Comparison of ENCODE assay signal across 31 cellular contexts in genomic region chr18:31792580-31792911, GRCh38. TPM values are rescaled to one million over a fixed set of nuclear protein-coding genes. Genes with fewer than 3 reads are reported as not detected.
"Had no signal": no experiment of that assay in that cellular context is flagged by ENCODE, and none has a peak within 500 bp of the region (broad histone marks: within the 10 kb centered on the region; RNA-seq: fewer than 3 reads in every experiment).

No MANE protein-coding gene starts in this region.

- H3K4me3 Mint-ChIP-seq: activated CD4-positive, alpha-beta memory T cell treated with anti-CD3 and anti-CD28 coated beads, Interleukin-2, amount 10 ng/mL, durations not matched to agents 7 days and 5 days; activated CD4-positive, alpha-beta T cell treated with anti-CD3 and anti-CD28 coated beads, Interleukin-2, amount 10 ng/mL, durations not matched to agents 24 days and 14 days; activated naive CD4-positive, alpha-beta T cell treated with anti-CD3 and anti-CD28 coated beads, Interleukin-2, amount 10 ng/mL, durations not matched to agents 7 days and 5 days; activated naive CD8-positive, alpha-beta T cell treated with anti-CD3 and anti-CD28 coated beads, Interleukin-2, amount 10 ng/mL, durations not matched to agents 7 days and 5 days; activated T-cell treated with anti-CD3 and anti-CD28 coated beads, Interleukin-2, amount 50 U/mL, for 24 hours; brain; effector memory CD8-positive, alpha-beta T cell; mesothelial cell of epicardium; naive thymus-derived CD4-positive, alpha-beta T cell; stimulated activated naive CD8-positive, alpha-beta T cell treated with anti-CD3 and anti-CD28 coated beads, Interleukin-15, Interleukin-2, amounts not matched to agents 100 ng/mL and 50 ng/mL, for 24 hours; type B pancreatic cell had no signal

- DNase-seq: activated CD4-positive, alpha-beta memory T cell treated with anti-CD3 and anti-CD28 coated beads, Interleukin-2, amount 10 ng/mL, durations not matched to agents 7 days and 5 days; activated CD4-positive, alpha-beta T cell treated with anti-CD3 and anti-CD28 coated beads, Interleukin-2, amount 10 ng/mL, durations not matched to agents 24 days and 14 days; activated CD8-positive, alpha-beta memory T cell treated with anti-CD3 and anti-CD28 coated beads, Interleukin-2, amount 50 U/mL, for 48 hours; activated gamma-delta T cell; activated naive CD4-positive, alpha-beta T cell treated with anti-CD3 and anti-CD28 coated beads, Interleukin-2, amount 10 ng/mL, durations not matched to agents 7 days and 5 days; activated naive CD8-positive, alpha-beta T cell treated with anti-CD3 and anti-CD28 coated beads, Interleukin-2, amount 10 ng/mL, durations not matched to agents 7 days and 5 days; activated T-cell treated with anti-CD3 and anti-CD28 coated beads, Interleukin-2, amount 50 U/mL, for 24 hours; effector memory CD8-positive, alpha-beta T cell; erythroblast; gastrocnemius medialis; glutamatergic neuron; left ventricle myocardium superior; mammary epithelial cell; naive thymus-derived CD4-positive, alpha-beta T cell; ovary; stimulated activated CD4-positive, alpha-beta T cell treated with anti-CD3 and anti-CD28 coated beads, Interleukin-15, amount 100 ng/mL, for 24 hours; stimulated activated CD4-positive, alpha-beta T cell treated with anti-CD3 and anti-CD28 coated beads, Interleukin-2, amount 100 ng/mL, for 24 hours; T1000; uterus; WERI-Rb-1 had no signal

- H3K27ac Mint-ChIP-seq: activated CD4-positive, alpha-beta memory T cell treated with anti-CD3 and anti-CD28 coated beads, Interleukin-2, amount 10 ng/mL, durations not matched to agents 7 days and 5 days; activated CD4-positive, alpha-beta T cell treated with anti-CD3 and anti-CD28 coated beads, Interleukin-2, amount 10 ng/mL, durations not matched to agents 24 days and 14 days; activated naive CD4-positive, alpha-beta T cell treated with anti-CD3 and anti-CD28 coated beads, Interleukin-2, amount 10 ng/mL, durations not matched to agents 7 days and 5 days; activated naive CD8-positive, alpha-beta T cell treated with anti-CD3 and anti-CD28 coated beads, Interleukin-2, amount 10 ng/mL, durations not matched to agents 7 days and 5 days; activated T-cell treated with anti-CD3 and anti-CD28 coated beads, Interleukin-2, amount 50 U/mL, for 24 hours; brain; effector memory CD8-positive, alpha-beta T cell; mesothelial cell of epicardium; naive thymus-derived CD4-positive, alpha-beta T cell; progenitor cell of endocrine pancreas; stimulated activated naive CD8-positive, alpha-beta T cell treated with anti-CD3 and anti-CD28 coated beads, Interleukin-15, Interleukin-2, amounts not matched to agents 100 ng/mL and 50 ng/mL, for 24 hours; type B pancreatic cell had no signal

- H3K27me3 Mint-ChIP-seq: activated CD4-positive, alpha-beta memory T cell treated with anti-CD3 and anti-CD28 coated beads, Interleukin-2, amount 10 ng/mL, durations not matched to agents 7 days and 5 days; activated CD4-positive, alpha-beta T cell treated with anti-CD3 and anti-CD28 coated beads, Interleukin-2, amount 10 ng/mL, durations not matched to agents 24 days and 14 days; activated naive CD8-positive, alpha-beta T cell treated with anti-CD3 and anti-CD28 coated beads, Interleukin-2, amount 10 ng/mL, durations not matched to agents 7 days and 5 days; activated T-cell treated with anti-CD3 and anti-CD28 coated beads, Interleukin-2, amount 50 U/mL, for 24 hours; brain; effector memory CD8-positive, alpha-beta T cell; progenitor cell of endocrine pancreas; stimulated activated naive CD8-positive, alpha-beta T cell treated with anti-CD3 and anti-CD28 coated beads, Interleukin-15, Interleukin-2, amounts not matched to agents 100 ng/mL and 50 ng/mL, for 24 hours; type B pancreatic cell had no signal

- H3K4me3 ChIP-seq: ascending aorta, cardiac muscle cell, coronary artery, gastrocnemius medialis, ovary, uterus had no signal

- H3K9me3 Mint-ChIP-seq: activated CD4-positive, alpha-beta memory T cell treated with anti-CD3 and anti-CD28 coated beads, Interleukin-2, amount 10 ng/mL, durations not matched to agents 7 days and 5 days; activated CD4-positive, alpha-beta T cell treated with anti-CD3 and anti-CD28 coated beads, Interleukin-2, amount 10 ng/mL, durations not matched to agents 24 days and 14 days; activated naive CD4-positive, alpha-beta T cell treated with anti-CD3 and anti-CD28 coated beads, Interleukin-2, amount 10 ng/mL, durations not matched to agents 7 days and 5 days; activated naive CD8-positive, alpha-beta T cell treated with anti-CD3 and anti-CD28 coated beads, Interleukin-2, amount 10 ng/mL, durations not matched to agents 7 days and 5 days; activated T-cell treated with anti-CD3 and anti-CD28 coated beads, Interleukin-2, amount 50 U/mL, for 24 hours; brain; effector memory CD8-positive, alpha-beta T cell; naive thymus-derived CD4-positive, alpha-beta T cell; stimulated activated naive CD8-positive, alpha-beta T cell treated with anti-CD3 and anti-CD28 coated beads, Interleukin-15, Interleukin-2, amounts not matched to agents 100 ng/mL and 50 ng/mL, for 24 hours; type B pancreatic cell had no signal

- H3K36me3 ChIP-seq: ascending aorta, cardiac muscle cell, gastrocnemius medialis, ovary, uterus, WERI-Rb-1 had no signal

- H3K36me3 Mint-ChIP-seq: activated naive CD4-positive, alpha-beta T cell treated with anti-CD3 and anti-CD28 coated beads, Interleukin-2, amount 10 ng/mL, durations not matched to agents 7 days and 5 days; activated naive CD8-positive, alpha-beta T cell treated with anti-CD3 and anti-CD28 coated beads, Interleukin-2, amount 10 ng/mL, durations not matched to agents 7 days and 5 days; brain; mesothelial cell of epicardium; naive thymus-derived CD4-positive, alpha-beta T cell; type B pancreatic cell had no signal

- ATAC-seq: effector memory CD8-positive, alpha-beta T cell; gastrocnemius medialis; left ventricle myocardium superior had no signal

- FAIRE-seq: islet of Langerhans had no signal

- H3K27me3 ChIP-seq: ascending aorta, cardiac muscle cell, gastrocnemius medialis, ovary, uterus had no signal

- H3K9me3 ChIP-seq: ascending aorta, gastrocnemius medialis, ovary, uterus had no signal

- H3K4me1 Mint-ChIP-seq: activated CD4-positive, alpha-beta memory T cell treated with anti-CD3 and anti-CD28 coated beads, Interleukin-2, amount 10 ng/mL, durations not matched to agents 7 days and 5 days; activated CD4-positive, alpha-beta T cell treated with anti-CD3 and anti-CD28 coated beads, Interleukin-2, amount 10 ng/mL, durations not matched to agents 24 days and 14 days; activated naive CD4-positive, alpha-beta T cell treated with anti-CD3 and anti-CD28 coated beads, Interleukin-2, amount 10 ng/mL, durations not matched to agents 7 days and 5 days; activated naive CD8-positive, alpha-beta T cell treated with anti-CD3 and anti-CD28 coated beads, Interleukin-2, amount 10 ng/mL, durations not matched to agents 7 days and 5 days; brain had no signal

RNA-seq across cellular contexts. Expression of gene SLC25A52, which starts 31.9 kb away (rescaled TPM):
- total RNA-seq: activated CD4-positive, alpha-beta T cell treated with anti-CD3 and anti-CD28 coated beads, Interleukin-2, amount 10 ng/mL, durations not matched to agents 24 days and 14 days; ascending aorta; cardiac muscle cell; gastrocnemius medialis; left ventricle myocardium superior; mesothelial cell of epicardium; naive thymus-derived CD4-positive, alpha-beta T cell; ovary; progenitor cell of endocrine pancreas; uterus had no signal
- polyA plus RNA-seq: cardiac muscle cell; mammary epithelial cell; naive thymus-derived CD4-positive, alpha-beta T cell; neural cell; ovary; thymus had no signal
